Comparison of ENCODE assay signal across 8 cellular contexts in genomic region chr11:116791002-116791812, GRCh38. TPM values are rescaled to one million over a fixed set of nuclear protein-coding genes. Genes with fewer than 3 reads are reported as not detected.
DNase-seq lines count a peak whose midpoint lies in the region; ATAC-seq and TF ChIP-seq lines count a peak whose summit lies in the region.

No MANE protein-coding gene starts in this region.

- peaks cover 0 to 3% (median 1%) of the 10 kb centered on the region in 4 donors for H3K36me3 ChIP-seq in liver (ENCODE audit: control insufficient read depth in 4 of 4, insufficient read depth in 3 of 4, low read depth in 1 of 4, low read length in 3 of 4)

- ATAC-seq in GM18858 (IDR thresholded peaks at IDR 0.05; ENCODE audit: unreplicated experiment): no peak

- 12% methylated on average over 31 of the region's 31 CpGs for WGBS in liver

- H3K27me3 ChIP-seq in liver (ENCODE audit: control insufficient read depth in 4 of 4, insufficient read depth in 4 of 4, low read length in 3 of 4): no peaks in the 10 kb centered on the region

- TF ChIP-seq CTCF in coronary artery (IDR thresholded peaks at IDR 0.05) (peak; percentile 89), liver (IDR thresholded peaks at IDR 0.05; ENCODE audit: low read depth, low read length, missing input control) (peak; percentile 78)

- TF ChIP-seq RAD21 in liver (IDR thresholded peaks at IDR 0.05): peak; percentile 84 to 94

- H3K27ac ChIP-seq in coronary artery (no peak overlapping the region), liver (ENCODE audit: low read depth in 1 of 2, low read length in 2 of 2) (peak overlapping the region; percentile 73 to 84)

- peak overlapping the region; percentile 39 to 71 for H3K9ac ChIP-seq in liver (ENCODE audit: low read depth in 1 of 2, low read length in 2 of 2)

- H3K4me3 ChIP-seq in coronary artery: peak overlapping the region; percentile 57
- H3K4me3 ChIP-seq in liver (ENCODE audit: low read depth in 1 of 3, low read length in 3 of 3): peak overlapping the region; percentile 38 to 78 (median 42)

- H3K9me3 ChIP-seq in liver (ENCODE audit: control insufficient read depth in 4 of 4, low read length in 3 of 4): no peaks in the 10 kb centered on the region

- peaks cover 0 to 64% (median 54%) of the 10 kb centered on the region in 4 donors for H3K4me1 ChIP-seq in liver (ENCODE audit: control insufficient read depth in 4 of 4, insufficient read depth in 4 of 4, low read length in 3 of 4)

- DNase-seq in AG08396 (ENCODE audit: low spot score) (peak; percentile 90), H4 (ENCODE audit: low spot score) (peak; percentile 29), NCI-H526 (lab: John Stamatoyannopoulos, UW) (peak; percentile 49 to 95), coronary artery (ENCODE audit: low spot score) (no peak)
- peak; percentile 71 to 74 for DNase-seq in activated CD4-positive, alpha-beta T cell treated with anti-CD3 and anti-CD28 coated beads, Interleukin-2, amount 50 U/mL, for 4 hours
- peak; percentile 56 to 74 for DNase-seq in stimulated activated CD4-positive, alpha-beta T cell treated with anti-CD3 and anti-CD28 coated beads, Interleukin-4, amount 100 ng/mL, for 4 hours

TF ChIP-seq in liver, 16 proteins besides CTCF, POLR2A, EP300 and RAD21:
- TF ChIP-seq TAF1 (conservative IDR thresholded peaks at IDR 0.05) (peak; percentile 42), ZBTB33 (IDR thresholded peaks at IDR 0.05) (no peak), HNF4A (conservative IDR thresholded peaks at IDR 0.05) (no peak), JUND (IDR thresholded peaks at IDR 0.05) (no peak), SP1 (IDR thresholded peaks at IDR 0.05) (no peak), REST (IDR thresholded peaks at IDR 0.05) (peak; percentile 38), EGR1 (IDR thresholded peaks at IDR 0.05; ENCODE audit: low read depth in 2 of 2) (no peak), RXRA (IDR thresholded peaks at IDR 0.05) (peak; percentile 41 to 64), GABPA (IDR thresholded peaks at IDR 0.05 in 1 of 2, conservative IDR thresholded peaks at IDR 0.05 in 1 of 2) (no peak), FOXA1 (IDR thresholded peaks at IDR 0.05) (no peak), HNF4G (IDR thresholded peaks at IDR 0.05) (no peak), FOXA2 (IDR thresholded peaks at IDR 0.05) (no peak), NR2F2 (IDR thresholded peaks at IDR 0.05) (no peak), YY1 (IDR thresholded peaks at IDR 0.05) (no peak), ATF3 (IDR thresholded peaks at IDR 0.05) (no peak), MAX (IDR thresholded peaks at IDR 0.05) (no peak)

RNA-seq across cellular contexts. Expression of gene APOA5, which starts 0.5 kb away (rescaled TPM):
- not detected in 2 replicates for total RNA-seq in H4 (2014; rRNA removed; shearing (Covaris generic))
- 1,000 to 10,000 TPM in 1 of 2 donors, 1 to 10 TPM in 1; 7.3 to 1,045 TPM for total RNA-seq in liver
- 100 to 1,000 TPM; 481 to 996 TPM for polyA plus RNA-seq in liver

RNA-seq across cellular contexts. Expression of gene ZPR1, which starts 3.4 kb away (rescaled TPM):
- total RNA-seq in H4 (2014; rRNA removed; shearing (Covaris generic)): 83.6 and 108 TPM in 2 replicates
- total RNA-seq in liver: 10 to 100 TPM in 1 of 2 donors, 1 to 10 TPM in 1; 9.4 to 56.1 TPM
- polyA plus RNA-seq in liver: 10 to 100 TPM; 17.9 to 18.8 TPM

RNA-seq across cellular contexts. Expression of gene BUD13, which starts 18.4 kb away (rescaled TPM):
- 24.7 and 26.3 TPM in 2 replicates for total RNA-seq in H4 (2014; rRNA removed; shearing (Covaris generic))
- total RNA-seq in liver: 1 to 10 TPM; 5.9 to 7.4 TPM
- polyA plus RNA-seq in liver: 1 to 10 TPM; 3.9 to 4.4 TPM

RNA-seq across cellular contexts. Expression of gene APOA4, which starts 31.9 kb away (rescaled TPM):
- total RNA-seq in H4 (2014; rRNA removed; shearing (Covaris generic)): not detected in 2 replicates
- 100 to 1,000 TPM in 1 of 2 donors, under 1 TPM in 1; 0.89 to 171 TPM for total RNA-seq in liver
- polyA plus RNA-seq in liver: 100 to 1,000 TPM in 1 of 2 donors, 10 to 100 TPM in 1; 90.5 to 382 TPM

RNA-seq across cellular contexts. Expression of gene APOC3, which starts 38.5 kb away (rescaled TPM):
- not detected in 2 replicates for total RNA-seq in H4 (2014; rRNA removed; shearing (Covaris generic))
- 1,000 to 10,000 TPM in 1 of 2 donors, 100 to 1,000 TPM in 1; 608 to 5,828 TPM for total RNA-seq in liver
- polyA plus RNA-seq in liver: over 10,000 TPM; 12,787 to 24,129 TPM

Comparison
In these comparisons a context has a peak if more than half of its experiments do, and no peak if none do; other contexts are left out.
1. H3K27ac ChIP-seq: peak in liver (2 of 2); none in coronary artery (0 of 2).